Comparison of ENCODE assay signal across 1 cellular context in the genomic region with DNA sequence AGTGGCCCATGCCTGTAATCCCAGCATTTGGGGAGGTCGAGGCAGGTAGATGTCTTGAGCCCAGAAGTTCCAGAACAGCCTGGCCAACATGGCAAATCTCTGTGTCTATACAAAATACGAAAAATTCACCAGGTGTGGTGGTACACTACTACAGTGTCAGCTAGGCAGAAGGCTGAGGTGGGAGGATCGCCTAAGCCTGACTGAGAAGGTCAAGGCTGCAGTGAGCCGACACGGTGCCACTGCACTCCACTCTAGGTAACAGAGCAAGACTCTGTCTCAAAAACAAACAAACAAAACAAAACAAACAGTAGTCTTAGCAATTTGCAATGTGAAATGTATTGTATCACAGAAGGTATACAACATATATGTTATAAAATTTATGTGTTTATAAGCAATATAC.
TF ChIP-seq lines count a peak whose summit lies in the region.

No MANE protein-coding gene starts in this region.

TF ChIP-seq in IMR-90, 13 proteins besides CTCF, POLR2A, EP300 and RAD21:
- TF ChIP-seq, protein P1, sequence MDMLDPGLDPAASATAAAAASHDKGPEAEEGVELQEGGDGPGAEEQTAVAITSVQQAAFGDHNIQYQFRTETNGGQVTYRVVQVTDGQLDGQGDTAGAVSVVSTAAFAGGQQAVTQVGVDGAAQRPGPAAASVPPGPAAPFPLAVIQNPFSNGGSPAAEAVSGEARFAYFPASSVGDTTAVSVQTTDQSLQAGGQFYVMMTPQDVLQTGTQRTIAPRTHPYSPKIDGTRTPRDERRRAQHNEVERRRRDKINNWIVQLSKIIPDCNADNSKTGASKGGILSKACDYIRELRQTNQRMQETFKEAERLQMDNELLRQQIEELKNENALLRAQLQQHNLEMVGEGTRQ (IDR thresholded peaks at IDR 0.05; ENCODE audit: low read depth, low read length): no peak
- TF ChIP-seq RCOR1 (IDR thresholded peaks at IDR 0.05; ENCODE audit: insufficient replicate concordance, low read length) (no peak), RFX5 (IDR thresholded peaks at IDR 0.05; ENCODE audit: low read depth, low read length) (no peak)
